1 cellular context compared by ENCODE assay signal in the genomic region with DNA sequence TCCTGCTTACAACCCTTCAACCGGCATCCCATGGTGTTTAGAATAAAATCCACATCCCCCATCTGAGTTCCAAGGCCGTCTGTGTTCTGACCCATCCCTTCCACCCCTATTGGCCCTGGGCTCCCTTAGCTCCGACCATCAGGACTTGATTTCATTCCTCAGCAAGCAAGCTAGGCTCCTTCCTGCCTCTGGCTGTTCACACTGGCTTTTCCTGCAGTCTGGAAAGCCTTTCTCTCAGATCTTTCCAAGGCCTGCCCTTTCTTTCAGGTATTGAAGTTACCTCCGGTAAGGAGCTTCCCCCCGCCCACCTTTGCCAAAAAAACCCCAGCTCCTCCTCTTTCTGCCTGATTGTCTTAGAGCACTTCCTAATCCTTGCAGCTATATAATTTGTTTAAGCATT.
TF ChIP-seq lines count a peak whose summit lies in the region.

No MANE protein-coding gene starts in this region.

TF ChIP-seq in H1, 55 proteins besides CTCF, POLR2A, EP300 and RAD21 (continued from another document):
- TF ChIP-seq, protein P1, sequence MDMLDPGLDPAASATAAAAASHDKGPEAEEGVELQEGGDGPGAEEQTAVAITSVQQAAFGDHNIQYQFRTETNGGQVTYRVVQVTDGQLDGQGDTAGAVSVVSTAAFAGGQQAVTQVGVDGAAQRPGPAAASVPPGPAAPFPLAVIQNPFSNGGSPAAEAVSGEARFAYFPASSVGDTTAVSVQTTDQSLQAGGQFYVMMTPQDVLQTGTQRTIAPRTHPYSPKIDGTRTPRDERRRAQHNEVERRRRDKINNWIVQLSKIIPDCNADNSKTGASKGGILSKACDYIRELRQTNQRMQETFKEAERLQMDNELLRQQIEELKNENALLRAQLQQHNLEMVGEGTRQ (IDR thresholded peaks at IDR 0.05; ENCODE audit: low read length) = no peak
- TF ChIP-seq SIN3A (conservative IDR thresholded peaks at IDR 0.05 in 1 of 2, IDR thresholded peaks at IDR 0.05 in 1 of 2; ENCODE audit: low read depth in 1 of 2, low read length in 2 of 2) (no peak), TEAD4 (IDR thresholded peaks at IDR 0.05; ENCODE audit: low read depth, low read length) (no peak), GABPA (IDR thresholded peaks at IDR 0.05; ENCODE audit: borderline replicate concordance, insufficient read depth, low read length) (no peak), NRF1 (IDR thresholded peaks at IDR 0.05; ENCODE audit: low read depth, low read length) (no peak)
- TF ChIP-seq, protein P2, sequence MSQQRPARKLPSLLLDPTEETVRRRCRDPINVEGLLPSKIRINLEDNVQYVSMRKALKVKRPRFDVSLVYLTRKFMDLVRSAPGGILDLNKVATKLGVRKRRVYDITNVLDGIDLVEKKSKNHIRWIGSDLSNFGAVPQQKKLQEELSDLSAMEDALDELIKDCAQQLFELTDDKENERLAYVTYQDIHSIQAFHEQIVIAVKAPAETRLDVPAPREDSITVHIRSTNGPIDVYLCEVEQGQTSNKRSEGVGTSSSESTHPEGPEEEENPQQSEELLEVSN (IDR thresholded peaks at IDR 0.05) = no peak
TF ChIP-seq in H1: peak in this region for 0.
